9 cellular contexts compared by ENCODE assay signal in genomic region chr7:117731455-117731854, GRCh38.
DNase-seq lines count a peak whose midpoint lies in the region; ATAC-seq and TF ChIP-seq lines count a peak whose summit lies in the region.
"Had no signal": no experiment of that assay in that cellular context is flagged by ENCODE, and none has a peak within 500 bp of the region (broad histone marks: within the 10 kb centered on the region; RNA-seq: fewer than 3 reads in every experiment).

No MANE protein-coding gene starts in this region.

- no peaks in the 10 kb centered on the region for H3K27me3 ChIP-seq in PC-9 (ENCODE audit: insufficient read depth, low read depth)

- peak; percentile 2 for DNase-seq in HT1080 (ENCODE audit: low read depth)
- DNase-seq in PC-9: no peak
- DNase-seq in SIG-M5 treated with dmso at 0.1 percent for 504 hours (lab: John Stamatoyannopoulos, UW; ENCODE audit: unreplicated experiment): no peak
- DNase-seq in NCI-H1436 (lab: John Stamatoyannopoulos, UW): no peak
- DNase-seq: effector memory CD4-positive, alpha-beta T cell had no signal

- peak; percentile 96 for ATAC-seq in GM18873 (IDR thresholded peaks at IDR 0.05; ENCODE audit: low FRiP score, unreplicated experiment)
- ATAC-seq in GM21723 (IDR thresholded peaks at IDR 0.05; ENCODE audit: unreplicated experiment): peak; percentile 87

- H4K20me1 ChIP-seq in PC-9 (ENCODE audit: insufficient read depth): no peaks in the 10 kb centered on the region

- no peak overlapping the region for H3K4me3 ChIP-seq in mesodermal cell (ENCODE audit: extremely low read depth, insufficient read depth, low read length, poor library complexity, severe bottlenecking)
- H3K4me3 ChIP-seq in PC-9: no peak overlapping the region

- POLR2A ChIA-PET in PC-9 (lab: Charles Lee; ENCODE audit: unreplicated experiment): no interaction called here

- H3K79me2 ChIP-seq in PC-9 (ENCODE audit: low read depth): no peaks in the 10 kb centered on the region

- H3K9me3 ChIP-seq in mesodermal cell (ENCODE audit: control insufficient read depth, low read length): no peaks in the 10 kb centered on the region
- H3K9me3 ChIP-seq in PC-9 (ENCODE audit: insufficient read depth, low read depth): no peaks in the 10 kb centered on the region

- H3K27ac ChIP-seq in mesodermal cell (ENCODE audit: low read depth, low read length, severe bottlenecking): peak overlapping the region; percentile 50
- H3K27ac ChIP-seq in PC-9: no peak overlapping the region
- H3K27ac ChIP-seq: VCaP had no signal

- BruUV-seq in PC-9 (replicated peaks; lab: Mats Ljungman, UMichigan): no TSS peak

- H3K9me2 ChIP-seq in PC-9 (ENCODE audit: insufficient read depth): no peaks in the 10 kb centered on the region

- H3K36me3 ChIP-seq in mesodermal cell (ENCODE audit: control insufficient read depth, insufficient read depth, low read length) (no peaks in the 10 kb centered on the region), PC-9 (ENCODE audit: low read depth) (no peaks in the 10 kb centered on the region)

- 100% methylated on average over 2 to 4 of the region's 6 CpGs for WGBS in mesodermal cell (ENCODE audit: insufficient coverage in 2 of 2), 2 experiments

- H3F3A ChIP-seq in PC-9 (ENCODE audit: insufficient read depth, low read depth): no peaks in the 10 kb centered on the region

- H3K4me2 ChIP-seq in PC-9: no peak overlapping the region

- no peak for TF ChIP-seq CTCF in PC-9 (conservative IDR thresholded peaks at IDR 0.05)

- CTCF ChIA-PET in PC-9 (lab: Charles Lee): no interaction called here

- intact Hi-C loops in PC-9 (cut with micrococcal nuclease; ENCODE audit: unreplicated experiment): no loop called here

- no peak overlapping the region for H2AFZ ChIP-seq in PC-9

- H3K4me1 ChIP-seq in mesodermal cell (ENCODE audit: control insufficient read depth, insufficient read depth, low read length, poor library complexity, severe bottlenecking) (no peaks in the 10 kb centered on the region), PC-9 (replicated peaks; ENCODE audit: insufficient read depth) (no peaks in the 10 kb centered on the region)
